ENCODE assay signal across 8 cellular contexts in the genomic region with DNA sequence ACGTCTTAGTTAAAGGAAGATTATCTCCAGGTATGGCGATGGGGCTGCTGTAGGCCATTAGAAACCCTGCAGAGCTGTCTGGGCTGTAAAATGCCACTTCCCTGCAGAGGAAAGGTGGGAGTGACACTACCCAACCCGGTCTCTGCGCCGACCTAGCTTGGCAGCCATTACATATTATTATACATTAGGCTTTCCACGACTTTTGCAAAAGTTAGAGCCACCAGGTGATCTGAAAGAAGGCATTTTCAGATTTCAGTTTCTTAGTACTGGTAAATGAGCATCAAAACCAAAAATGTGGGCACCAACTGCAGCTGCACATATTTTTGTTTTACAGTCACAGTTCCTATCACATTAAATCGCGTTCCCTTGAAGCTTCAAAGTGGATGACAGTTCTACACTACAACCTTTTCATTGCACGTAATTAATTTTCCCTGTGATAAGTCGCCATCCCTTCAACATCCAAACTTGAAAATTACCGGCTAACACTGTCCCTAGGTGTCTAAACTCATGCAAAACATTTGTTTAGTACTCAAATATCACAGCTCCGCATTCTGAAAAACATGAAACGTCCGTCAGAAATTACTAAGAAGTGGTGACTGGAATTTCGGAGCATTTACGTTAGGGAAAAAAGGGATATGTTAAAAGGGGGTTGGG.
DNase-seq lines count a peak whose midpoint lies in the region; ATAC-seq and TF ChIP-seq lines count a peak whose summit lies in the region.

No MANE protein-coding gene starts in this region.

- H3K4me3 Mint-ChIP-seq in GM23338, result peak overlapping the region; percentile 71; the same call in 2 of the 3 replicates
- peak overlapping the region; percentile 82 for H3K4me3 Mint-ChIP-seq in osteocyte (ENCODE audit: unreplicated experiment)

- H3K9me2 ChIP-seq in GM23338 (ENCODE audit: insufficient read depth), result no peaks in the 10 kb centered on the region

- no peak for DNase-seq in GM23338 (ENCODE audit: low spot score)
- DNase-seq in NCI-H345 treated with DMSO at 0.1 percent for 48 hours (lab: John Stamatoyannopoulos, UW; ENCODE audit: unreplicated experiment), result peak; percentile 51
- no peak for DNase-seq in osteocyte (ENCODE audit: extremely low spot score, unreplicated experiment)
- DNase-seq in cerebellum (ENCODE audit: low spot score), result no peak
- no peak for DNase-seq in LoVo (ENCODE audit: low spot score)

- H3K9me3 Mint-ChIP-seq in GM23338 (no peaks in the 10 kb centered on the region), osteocyte (ENCODE audit: unreplicated experiment) (no peaks in the 10 kb centered on the region)

- H3K27me3 Mint-ChIP-seq in GM23338 (ENCODE audit: insufficient read depth, low read depth, poor library complexity) (peaks cover 15% of the 10 kb centered on the region), osteocyte (ENCODE audit: unreplicated experiment) (no peaks in the 10 kb centered on the region)

- H3K36me3 Mint-ChIP-seq in GM23338 (ENCODE audit: low read depth) (no peaks in the 10 kb centered on the region), osteocyte (ENCODE audit: unreplicated experiment) (no peaks in the 10 kb centered on the region)

- peak overlapping the region; percentile 46; the same call in 1 of the 2 replicates for H3K4me3 ChIP-seq in GM23338

- peak overlapping the region; percentile 92 for H3K27ac Mint-ChIP-seq in GM23338
- H3K27ac Mint-ChIP-seq in osteocyte (ENCODE audit: unreplicated experiment), result peak overlapping the region; percentile 100

- H4K20me1 ChIP-seq in GM23338 (replicated peaks; ENCODE audit: insufficient read depth), result no peaks in the 10 kb centered on the region

- H3K79me2 ChIP-seq in GM23338 (replicated peaks; ENCODE audit: insufficient read depth), result no peaks in the 10 kb centered on the region

- peak overlapping the region; percentile 72 for H3K4me2 ChIP-seq in GM23338

- H3K36me3 ChIP-seq in GM23338 (ENCODE audit: insufficient read depth), result no peaks in the 10 kb centered on the region

- H3K4me1 Mint-ChIP-seq in GM23338, result peaks cover 57% of the 10 kb centered on the region
- peaks cover 40% of the 10 kb centered on the region for H3K4me1 Mint-ChIP-seq in osteocyte (ENCODE audit: unreplicated experiment)

- peaks cover 12% of the 10 kb centered on the region; the same call in 1 of the 2 replicates for H3K27me3 ChIP-seq in GM23338 (ENCODE audit: insufficient read depth)

- peaks cover 54% of the 10 kb centered on the region for H3K4me1 ChIP-seq in GM23338 (ENCODE audit: insufficient read depth)

- peaks cover 8% of the 10 kb centered on the region; the same call in 1 of the 2 replicates for H3F3A ChIP-seq in GM23338 (replicated peaks; ENCODE audit: low read depth)

- peak overlapping the region; percentile 75 for H2AFZ ChIP-seq in GM23338

- TF ChIP-seq CTCF in GM23338 (conservative IDR thresholded peaks at IDR 0.05; ENCODE audit: low read depth in 2 of 2) (no peak), osteocyte (IDR thresholded peaks at IDR 0.05) (no peak)

- ATAC-seq in GM23338 (peak; percentile 34), GM21360 (IDR thresholded peaks at IDR 0.05; ENCODE audit: unreplicated experiment) (no peak), GM21529 (IDR thresholded peaks at IDR 0.05; ENCODE audit: unreplicated experiment) (no peak)

- H3K27ac ChIP-seq in GM23338 (ENCODE audit: low read depth) (no peak overlapping the region), cingulate gyrus (ENCODE audit: low read depth, low read length) (peak overlapping the region; percentile 100)

TF ChIP-seq in GM23338, 12 proteins besides CTCF, POLR2A, EP300 and RAD21 (continues in another document):
- TF ChIP-seq, protein P1, sequence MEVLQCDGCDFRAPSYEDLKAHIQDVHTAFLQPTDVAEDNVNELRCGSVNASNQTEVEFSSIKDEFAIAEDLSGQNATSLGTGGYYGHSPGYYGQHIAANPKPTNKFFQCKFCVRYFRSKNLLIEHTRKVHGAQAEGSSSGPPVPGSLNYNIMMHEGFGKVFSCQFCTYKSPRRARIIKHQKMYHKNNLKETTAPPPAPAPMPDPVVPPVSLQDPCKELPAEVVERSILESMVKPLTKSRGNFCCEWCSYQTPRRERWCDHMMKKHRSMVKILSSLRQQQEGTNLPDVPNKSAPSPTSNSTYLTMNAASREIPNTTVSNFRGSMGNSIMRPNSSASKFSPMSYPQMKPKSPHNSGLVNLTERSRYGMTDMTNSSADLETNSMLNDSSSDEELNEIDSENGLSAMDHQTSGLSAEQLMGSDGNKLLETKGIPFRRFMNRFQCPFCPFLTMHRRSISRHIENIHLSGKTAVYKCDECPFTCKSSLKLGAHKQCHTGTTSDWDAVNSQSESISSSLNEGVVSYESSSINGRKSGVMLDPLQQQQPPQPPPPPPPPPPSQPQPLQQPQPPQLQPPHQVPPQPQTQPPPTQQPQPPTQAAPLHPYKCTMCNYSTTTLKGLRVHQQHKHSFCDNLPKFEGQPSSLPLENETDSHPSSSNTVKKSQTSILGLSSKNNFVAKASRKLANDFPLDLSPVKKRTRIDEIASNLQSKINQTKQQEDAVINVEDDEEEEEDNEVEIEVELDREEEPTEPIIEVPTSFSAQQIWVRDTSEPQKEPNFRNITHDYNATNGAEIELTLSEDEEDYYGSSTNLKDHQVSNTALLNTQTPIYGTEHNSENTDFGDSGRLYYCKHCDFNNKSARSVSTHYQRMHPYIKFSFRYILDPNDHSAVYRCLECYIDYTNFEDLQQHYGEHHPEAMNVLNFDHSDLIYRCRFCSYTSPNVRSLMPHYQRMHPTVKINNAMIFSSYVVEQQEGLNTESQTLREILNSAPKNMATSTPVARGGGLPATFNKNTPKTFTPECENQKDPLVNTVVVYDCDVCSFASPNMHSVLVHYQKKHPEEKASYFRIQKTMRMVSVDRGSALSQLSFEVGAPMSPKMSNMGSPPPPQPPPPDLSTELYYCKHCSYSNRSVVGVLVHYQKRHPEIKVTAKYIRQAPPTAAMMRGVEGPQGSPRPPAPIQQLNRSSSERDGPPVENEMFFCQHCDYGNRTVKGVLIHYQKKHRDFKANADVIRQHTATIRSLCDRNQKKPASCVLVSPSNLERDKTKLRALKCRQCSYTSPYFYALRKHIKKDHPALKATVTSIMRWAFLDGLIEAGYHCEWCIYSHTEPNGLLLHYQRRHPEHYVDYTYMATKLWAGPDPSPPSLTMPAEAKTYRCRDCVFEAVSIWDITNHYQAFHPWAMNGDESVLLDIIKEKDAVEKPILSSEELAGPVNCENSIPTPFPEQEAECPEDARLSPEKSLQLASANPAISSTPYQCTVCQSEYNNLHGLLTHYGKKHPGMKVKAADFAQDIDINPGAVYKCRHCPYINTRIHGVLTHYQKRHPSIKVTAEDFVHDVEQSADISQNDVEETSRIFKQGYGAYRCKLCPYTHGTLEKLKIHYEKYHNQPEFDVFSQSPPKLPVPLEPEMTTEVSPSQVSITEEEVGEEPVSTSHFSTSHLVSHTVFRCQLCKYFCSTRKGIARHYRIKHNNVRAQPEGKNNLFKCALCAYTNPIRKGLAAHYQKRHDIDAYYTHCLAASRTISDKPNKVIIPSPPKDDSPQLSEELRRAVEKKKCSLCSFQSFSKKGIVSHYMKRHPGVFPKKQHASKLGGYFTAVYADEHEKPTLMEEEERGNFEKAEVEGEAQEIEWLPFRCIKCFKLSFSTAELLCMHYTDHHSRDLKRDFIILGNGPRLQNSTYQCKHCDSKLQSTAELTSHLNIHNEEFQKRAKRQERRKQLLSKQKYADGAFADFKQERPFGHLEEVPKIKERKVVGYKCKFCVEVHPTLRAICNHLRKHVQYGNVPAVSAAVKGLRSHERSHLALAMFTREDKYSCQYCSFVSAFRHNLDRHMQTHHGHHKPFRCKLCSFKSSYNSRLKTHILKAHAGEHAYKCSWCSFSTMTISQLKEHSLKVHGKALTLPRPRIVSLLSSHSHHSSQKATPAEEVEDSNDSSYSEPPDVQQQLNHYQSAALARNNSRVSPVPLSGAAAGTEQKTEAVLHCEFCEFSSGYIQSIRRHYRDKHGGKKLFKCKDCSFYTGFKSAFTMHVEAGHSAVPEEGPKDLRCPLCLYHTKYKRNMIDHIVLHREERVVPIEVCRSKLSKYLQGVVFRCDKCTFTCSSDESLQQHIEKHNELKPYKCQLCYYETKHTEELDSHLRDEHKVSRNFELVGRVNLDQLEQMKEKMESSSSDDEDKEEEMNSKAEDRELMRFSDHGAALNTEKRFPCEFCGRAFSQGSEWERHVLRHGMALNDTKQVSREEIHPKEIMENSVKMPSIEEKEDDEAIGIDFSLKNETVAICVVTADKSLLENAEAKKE (CRISPR knock-in tag; IDR thresholded peaks at IDR 0.05), result no peak
- TF ChIP-seq ZNF331 (CRISPR knock-in tag; IDR thresholded peaks at IDR 0.05; ENCODE audit: low read depth) (no peak), POLR2AphosphoS5 (IDR thresholded peaks at IDR 0.05; ENCODE audit: low read depth) (no peak), STAT1 (IDR thresholded peaks at IDR 0.05; ENCODE audit: unreplicated experiment) (no peak), EZH2 (IDR thresholded peaks at IDR 0.05; ENCODE audit: low read depth, unreplicated experiment) (no peak), EZH2phosphoT487 (IDR thresholded peaks at IDR 0.05; ENCODE audit: unreplicated experiment) (no peak), CREB1 (CRISPR knock-in tag; IDR thresholded peaks at IDR 0.05; ENCODE audit: low read depth) (no peak), ZNF114 (CRISPR knock-in tag; IDR thresholded peaks at IDR 0.05) (no peak)
- TF ChIP-seq, protein P2, sequence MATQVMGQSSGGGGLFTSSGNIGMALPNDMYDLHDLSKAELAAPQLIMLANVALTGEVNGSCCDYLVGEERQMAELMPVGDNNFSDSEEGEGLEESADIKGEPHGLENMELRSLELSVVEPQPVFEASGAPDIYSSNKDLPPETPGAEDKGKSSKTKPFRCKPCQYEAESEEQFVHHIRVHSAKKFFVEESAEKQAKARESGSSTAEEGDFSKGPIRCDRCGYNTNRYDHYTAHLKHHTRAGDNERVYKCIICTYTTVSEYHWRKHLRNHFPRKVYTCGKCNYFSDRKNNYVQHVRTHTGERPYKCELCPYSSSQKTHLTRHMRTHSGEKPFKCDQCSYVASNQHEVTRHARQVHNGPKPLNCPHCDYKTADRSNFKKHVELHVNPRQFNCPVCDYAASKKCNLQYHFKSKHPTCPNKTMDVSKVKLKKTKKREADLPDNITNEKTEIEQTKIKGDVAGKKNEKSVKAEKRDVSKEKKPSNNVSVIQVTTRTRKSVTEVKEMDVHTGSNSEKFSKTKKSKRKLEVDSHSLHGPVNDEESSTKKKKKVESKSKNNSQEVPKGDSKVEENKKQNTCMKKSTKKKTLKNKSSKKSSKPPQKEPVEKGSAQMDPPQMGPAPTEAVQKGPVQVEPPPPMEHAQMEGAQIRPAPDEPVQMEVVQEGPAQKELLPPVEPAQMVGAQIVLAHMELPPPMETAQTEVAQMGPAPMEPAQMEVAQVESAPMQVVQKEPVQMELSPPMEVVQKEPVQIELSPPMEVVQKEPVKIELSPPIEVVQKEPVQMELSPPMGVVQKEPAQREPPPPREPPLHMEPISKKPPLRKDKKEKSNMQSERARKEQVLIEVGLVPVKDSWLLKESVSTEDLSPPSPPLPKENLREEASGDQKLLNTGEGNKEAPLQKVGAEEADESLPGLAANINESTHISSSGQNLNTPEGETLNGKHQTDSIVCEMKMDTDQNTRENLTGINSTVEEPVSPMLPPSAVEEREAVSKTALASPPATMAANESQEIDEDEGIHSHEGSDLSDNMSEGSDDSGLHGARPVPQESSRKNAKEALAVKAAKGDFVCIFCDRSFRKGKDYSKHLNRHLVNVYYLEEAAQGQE (IDR thresholded peaks at IDR 0.05; ENCODE audit: unreplicated experiment), result no peak
